ENCODE assay signal across 30 cellular contexts in the genomic region with DNA sequence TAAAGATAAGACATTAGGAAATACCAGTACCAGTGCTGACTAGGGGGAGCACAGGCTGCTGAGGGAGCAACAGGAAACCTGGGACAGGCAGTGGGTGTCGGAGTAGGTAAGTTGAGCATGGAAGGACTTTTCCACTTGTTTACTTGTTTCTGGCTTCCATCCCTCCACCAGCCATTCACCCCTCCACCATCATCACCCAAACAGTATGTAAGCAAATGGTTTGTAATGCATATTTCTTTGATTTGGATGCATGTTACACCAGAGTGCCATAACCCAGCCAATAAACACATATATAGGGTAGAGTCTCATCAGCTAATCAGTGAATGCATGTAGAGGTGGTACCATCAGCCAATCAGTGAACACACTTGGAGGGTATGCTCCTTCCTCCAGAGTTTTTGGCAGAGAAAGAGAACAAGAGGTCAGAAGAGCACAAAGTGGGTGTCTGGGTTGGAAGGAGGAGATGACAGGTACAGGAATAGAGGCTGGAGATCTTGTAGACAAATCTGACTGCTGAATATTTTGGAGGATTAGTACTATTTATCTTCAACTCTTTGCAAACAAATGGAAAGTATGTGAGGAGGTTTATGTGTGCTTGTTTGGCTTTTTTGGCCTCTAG. TPM values are rescaled to one million over a fixed set of nuclear protein-coding genes. Genes with fewer than 3 reads are reported as not detected.
"Had no signal": no experiment of that assay in that cellular context is flagged by ENCODE, and none has a peak within 500 bp of the region (broad histone marks: within the 10 kb centered on the region; RNA-seq: fewer than 3 reads in every experiment).

No MANE protein-coding gene starts in this region.

- H3K27me3 ChIP-seq: body of pancreas, MG63, Peyer's patch had no signal

- H3K4me3 ChIP-seq: body of pancreas, MG63, Peyer's patch had no signal

- H3K27ac ChIP-seq: body of pancreas, Peyer's patch, WERI-Rb-1 had no signal

- H3K36me3 ChIP-seq: MG63, Peyer's patch, WERI-Rb-1 had no signal

- DNase-seq: activated CD4-positive, alpha-beta T cell treated with anti-CD3 and anti-CD28 coated beads for 1 hour; activated CD4-positive, alpha-beta T cell treated with anti-CD3 and anti-CD28 coated beads for 48 hours; activated CD4-positive, alpha-beta T cell treated with anti-CD3 and anti-CD28 coated beads, Interleukin-2, amount 50 U/mL, for 48 hours; activated CD4-positive, CD25-positive, alpha-beta regulatory T cell; activated CD8-positive, alpha-beta T cell treated with anti-CD3 and anti-CD28 coated beads, Interleukin-2, amount 10 ng/mL, durations not matched to agents 7 days and 5 days; activated gamma-delta T cell; activated naive CD4-positive, alpha-beta T cell treated with Interleukin-2 at 50 U/mL for 16 hours; activated naive CD8-positive, alpha-beta T cell treated with anti-CD3 and anti-CD28 coated beads, Interleukin-2, amount 10 ng/mL, durations not matched to agents 7 days and 5 days; activated T-cell treated with anti-CD3 and anti-CD28 coated beads, Interleukin-2, amount 50 U/mL, for 24 hours; body of pancreas; central memory CD4-positive, alpha-beta T cell; Kasumi-1; KG1; MG63; NCI-H1048; NCI-H1105 treated with DMSO at 0.1 percent for 48 hours; NCI-H1436 treated with DMSO at 0.1 percent for 48 hours; NCI-H1694 treated with DMSO at 0.1 percent for 48 hours; NCI-H2029; NCI-H345; NCI-H524 treated with DMSO at 0.1 percent for 48 hours; PC-3; Peyer's patch; RPMI8226; SHP77 treated with DMSO at 0.1 percent for 48 hours; SW 1271; T-helper 1 cell; T-helper 2 cell; T-helper 9 cell; WERI-Rb-1 had no signal

- H3K9me3 ChIP-seq: body of pancreas, MG63, Peyer's patch had no signal

- ATAC-seq: activated CD8-positive, alpha-beta T cell treated with anti-CD3 and anti-CD28 coated beads, Interleukin-2, amount 10 ng/mL, durations not matched to agents 7 days and 5 days; body of pancreas; PC-3 had no signal

RNA-seq across cellular contexts. Expression of a gene that starts 37.7 kb away (rescaled TPM):
- total RNA-seq: activated CD8-positive, alpha-beta T cell treated with anti-CD3 and anti-CD28 coated beads, Interleukin-2, amount 10 ng/mL, durations not matched to agents 7 days and 5 days; PC-3 had no signal
